ENCODE assay signal across 8 cellular contexts in genomic region chr13:98575876-98576214, GRCh38.
DNase-seq lines count a peak whose midpoint lies in the region; TF ChIP-seq lines count a peak whose summit lies in the region.

No MANE protein-coding gene starts in this region.

- peaks cover 70% of the 10 kb centered on the region for H3K4me1 Mint-ChIP-seq in dendritic cell treated with granulocyte-macrophage colony-stimulating factor and Interleukin-4, amounts not matched to agents 40 ng/mL and 50 ng/mL, for 4 days (ENCODE audit: low read depth)
- H3K4me1 Mint-ChIP-seq in nephron: peaks cover 71% of the 10 kb centered on the region

- H3K36me3 Mint-ChIP-seq in dendritic cell treated with granulocyte-macrophage colony-stimulating factor and Interleukin-4, amounts not matched to agents 40 ng/mL and 50 ng/mL, for 4 days (ENCODE audit: low read depth): no peaks in the 10 kb centered on the region
- H3K36me3 Mint-ChIP-seq in nephron (ENCODE audit: low read depth): no peaks in the 10 kb centered on the region

- peak overlapping the region; percentile 96 for H3K27ac ChIP-seq in BLaER1
- H3K27ac ChIP-seq in MM.1S (ENCODE audit: low read length): peak overlapping the region; percentile 11; the same call in 1 of the 2 replicates

- H3F3A ChIP-seq in MM.1S (ENCODE audit: insufficient read depth, low read length): peaks cover 32% of the 10 kb centered on the region

- no peaks in the 10 kb centered on the region for H3K27me3 ChIP-seq in BLaER1
- H3K27me3 ChIP-seq in MM.1S (replicated peaks; ENCODE audit: insufficient read depth, low read length): no peaks in the 10 kb centered on the region

- H3K79me2 ChIP-seq in MM.1S (ENCODE audit: low read length): peaks cover 61% of the 10 kb centered on the region

- peak overlapping the region; percentile 96 for H3K4me3 ChIP-seq in BLaER1
- H3K4me3 ChIP-seq in MM.1S (ENCODE audit: low read length): peak overlapping the region; percentile 80

- intact Hi-C loops in dendritic cell treated with granulocyte-macrophage colony-stimulating factor and Interleukin-4, amounts not matched to agents 40 ng/mL and 50 ng/mL, for 4 days (cut with micrococcal nuclease): loop anchor here (5.0 kb wide), 1 partner anchor 76 kb away; no protein-coding TSS in a partner anchor

- H3K4me3 Mint-ChIP-seq in dendritic cell treated with granulocyte-macrophage colony-stimulating factor and Interleukin-4, amounts not matched to agents 40 ng/mL and 50 ng/mL, for 4 days: peak overlapping the region; percentile 79
- peak overlapping the region; percentile 93 to 99 (median 98) for H3K4me3 Mint-ChIP-seq in nephron

- peak; percentile 38 for DNase-seq in MM.1S
- DNase-seq in iPS-NIHi11 (ENCODE audit: low spot score): no peak
- DNase-seq in activated CD8-positive, alpha-beta memory T cell treated with anti-CD3 and anti-CD28 coated beads for 24 hours: no peak
- no peak for DNase-seq in medulla oblongata (ENCODE audit: extremely low spot score)
- no peak for DNase-seq in NCI-H2171 (lab: John Stamatoyannopoulos, UW)

- H3K27ac Mint-ChIP-seq in dendritic cell treated with granulocyte-macrophage colony-stimulating factor and Interleukin-4, amounts not matched to agents 40 ng/mL and 50 ng/mL, for 4 days: peak overlapping the region; percentile 82
- H3K27ac Mint-ChIP-seq in nephron: peak overlapping the region; percentile 94 to 98 (median 96)

- no peaks in the 10 kb centered on the region for H3K9me2 ChIP-seq in MM.1S (replicated peaks; ENCODE audit: insufficient read depth, low read length)

- H3K27me3 Mint-ChIP-seq in dendritic cell treated with granulocyte-macrophage colony-stimulating factor and Interleukin-4, amounts not matched to agents 40 ng/mL and 50 ng/mL, for 4 days: no peaks in the 10 kb centered on the region
- no peaks in the 10 kb centered on the region for H3K27me3 Mint-ChIP-seq in nephron (ENCODE audit: low read depth)

- H3K36me3 ChIP-seq in BLaER1 (no peaks in the 10 kb centered on the region), MM.1S (replicated peaks; ENCODE audit: insufficient read depth, low read length) (no peaks in the 10 kb centered on the region)

- peaks cover 57% of the 10 kb centered on the region for H3K4me1 ChIP-seq in BLaER1
- peaks cover 35% of the 10 kb centered on the region for H3K4me1 ChIP-seq in MM.1S (ENCODE audit: low read length)

- H4K20me1 ChIP-seq in BLaER1 (peaks cover 57% of the 10 kb centered on the region), MM.1S (ENCODE audit: insufficient read depth, low read length) (peaks cover 16% of the 10 kb centered on the region)

- H3K4me2 ChIP-seq in BLaER1 (peak overlapping the region; percentile 94), MM.1S (ENCODE audit: low read depth, low read length) (peak overlapping the region; percentile 66)

- peak overlapping the region; percentile 96 for H3K9ac ChIP-seq in BLaER1
- H3K9ac ChIP-seq in MM.1S (ENCODE audit: low read length): peak overlapping the region; percentile 85

- no peaks in the 10 kb centered on the region for H3K9me3 ChIP-seq in BLaER1
- no peaks in the 10 kb centered on the region for H3K9me3 ChIP-seq in MM.1S (replicated peaks; ENCODE audit: insufficient read depth, low read length)

- H3K9me3 Mint-ChIP-seq in dendritic cell treated with granulocyte-macrophage colony-stimulating factor and Interleukin-4, amounts not matched to agents 40 ng/mL and 50 ng/mL, for 4 days: no peaks in the 10 kb centered on the region
- no peaks in the 10 kb centered on the region for H3K9me3 Mint-ChIP-seq in nephron

- TF ChIP-seq CTCF in MM.1S (IDR thresholded peaks at IDR 0.05; ENCODE audit: low read length) (no peak), nephron (IDR thresholded peaks at IDR 0.05; ENCODE audit: unreplicated experiment in 3 of 3) (no peak)

- 0 out of 2 replicates have a peak overlapping the region, but pooled peaks have one; percentile 62 for H2AFZ ChIP-seq in MM.1S (ENCODE audit: low read length)
